Comparison of ENCODE assay signal across 8 cellular contexts in the genomic region with DNA sequence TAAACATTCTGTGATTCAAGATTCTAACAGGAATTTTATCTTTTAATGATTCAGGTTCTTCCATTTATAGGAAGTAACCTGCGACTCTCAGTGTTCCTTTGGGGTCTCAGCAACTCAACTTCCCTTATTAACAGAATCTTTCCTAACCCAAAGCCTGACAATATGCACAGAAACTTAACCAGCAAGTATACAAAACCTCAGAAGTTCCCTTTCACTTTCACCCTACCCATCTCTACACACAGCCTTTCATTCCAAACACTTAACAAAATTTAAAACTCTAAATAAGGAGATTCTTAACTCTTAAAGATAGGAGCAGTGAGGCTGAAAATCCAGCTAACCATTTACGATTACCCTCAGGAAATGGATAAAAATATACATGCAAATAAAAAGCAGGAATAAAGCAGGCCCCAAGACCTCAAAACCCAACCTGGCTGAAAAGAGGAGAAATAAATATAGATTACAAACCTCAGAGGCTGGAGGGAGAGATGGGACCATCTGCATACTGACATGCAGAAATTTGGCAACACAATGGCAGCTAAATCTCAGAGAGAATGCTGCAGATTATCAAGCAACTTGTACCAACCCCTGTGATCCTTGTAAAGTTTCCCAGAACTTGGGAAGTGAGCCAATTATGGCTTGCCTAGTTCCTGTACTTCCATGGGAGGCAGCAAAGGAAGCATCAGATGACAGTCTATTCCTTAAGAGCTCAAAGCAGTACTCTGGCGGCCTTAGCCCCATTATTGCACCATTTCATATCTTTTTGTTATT.
DNase-seq lines count a peak whose midpoint lies in the region; ATAC-seq lines count a peak whose summit lies in the region.

No MANE protein-coding gene starts in this region.

- H3K27me3 Mint-ChIP-seq in T-cell (peaks cover 0 to 6% of the 10 kb centered on the region in 2 donors), immature natural killer cell (ENCODE audit: low read depth in 3 of 3) (peaks cover 0 to 3% (median 2%) of the 10 kb centered on the region in 3 donors)

- CTCF ChIA-PET in T-cell (lab: Charles Lee): no interaction called here

- ATAC-seq in GM19328 (IDR thresholded peaks at IDR 0.05; ENCODE audit: unreplicated experiment): peak; percentile 76
- peak; percentile 78 for ATAC-seq in HG03159 (IDR thresholded peaks at IDR 0.05; ENCODE audit: unreplicated experiment)
- ATAC-seq in T-cell (replicated peaks in 1 of 4): no peak

- H3K9me3 Mint-ChIP-seq in T-cell (no peaks in the 10 kb centered on the region), immature natural killer cell (no peaks in the 10 kb centered on the region)

- DNase-seq in ACHN (peak; percentile 54), T-cell (no peak), immature natural killer cell (no peak), GOT3 (lab: John Stamatoyannopoulos, UW) (no peak)
- no peak for DNase-seq in activated CD8-positive, alpha-beta memory T cell treated with anti-CD3 and anti-CD28 coated beads, Interleukin-2, amount 50 U/mL, for 4 hours
- DNase-seq in activated CD8-positive, alpha-beta memory T cell treated with anti-CD3 and anti-CD28 coated beads for 24 hours: no peak

- peak overlapping the region; percentile 2 to 31 for H3K27ac Mint-ChIP-seq in T-cell
- peak overlapping the region; percentile 4 to 63 (median 54) for H3K27ac Mint-ChIP-seq in immature natural killer cell

- POLR2A ChIA-PET in T-cell (lab: Charles Lee): interaction anchor here in 1 of 2 donors (0.6 kb wide), 1 partner anchor 106 kb away, joined by 4 read pairs; no protein-coding TSS in a partner anchor

- peaks cover 27 to 43% (median 32%) of the 10 kb centered on the region in 3 donors for H3K4me1 Mint-ChIP-seq in T-cell
- peaks cover 25 to 37% of the 10 kb centered on the region in 2 donors for H3K4me1 Mint-ChIP-seq in immature natural killer cell

- in situ Hi-C loops in ACHN (cut with HindIII; ENCODE audit: low pct_ligation_motif_present, low pct_unique_long_range_greater_than_20kb, low sequenced_read_pairs): no loop called here

- H3K4me3 Mint-ChIP-seq in T-cell: peak overlapping the region in 1 of 3 donors; percentile 13
- H3K4me3 Mint-ChIP-seq in immature natural killer cell: peak overlapping the region in 4 of 5 donors; percentile 18 to 63 (median 31)

- H3K36me3 Mint-ChIP-seq in T-cell: no peaks in the 10 kb centered on the region
- H3K36me3 Mint-ChIP-seq in immature natural killer cell: no peaks in the 10 kb centered on the region

Comparison
In these comparisons a context has a peak if more than half of its experiments do, and no peak if none do; other contexts are left out.
1. ATAC-seq: peak in GM19328 (single experiment) and HG03159 (single experiment); none in T-cell (0 of 4).